In the genomic region with DNA sequence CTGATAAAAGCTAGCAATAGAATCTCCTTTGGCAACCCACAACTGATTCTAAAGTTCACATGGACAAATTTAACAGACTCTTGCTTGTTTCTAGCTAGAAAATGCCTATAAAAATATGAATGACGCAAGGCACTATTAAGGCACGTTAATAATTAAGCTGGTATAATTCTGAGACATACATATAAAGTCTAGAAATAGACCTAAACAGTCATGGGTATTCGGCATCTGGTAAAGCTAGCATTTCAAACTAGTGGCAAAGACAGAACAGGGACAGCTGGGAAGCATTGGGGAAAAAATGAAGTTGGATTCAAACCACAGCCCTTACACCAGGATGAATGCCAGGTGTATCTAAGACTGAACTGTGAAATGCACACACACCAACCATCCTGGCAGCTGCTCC, we compare ENCODE assay signal across 30 cellular contexts. TPM values are rescaled to one million over a fixed set of nuclear protein-coding genes. Genes with fewer than 3 reads are reported as not detected.
DNase-seq lines count a peak whose midpoint lies in the region; ATAC-seq and TF ChIP-seq lines count a peak whose summit lies in the region.
"Had no signal": no experiment of that assay in that cellular context is flagged by ENCODE, and none has a peak within 500 bp of the region (broad histone marks: within the 10 kb centered on the region; RNA-seq: fewer than 3 reads in every experiment).

No MANE protein-coding gene starts in this region.

- H3K27ac ChIP-seq in SJCRH30 (peak overlapping the region; percentile 73), transverse colon (peak overlapping the region; percentile 70 to 92 (median 83))
- H3K27ac ChIP-seq: GM23248, parathyroid adenoma had no signal

- peak; percentile 65 for ATAC-seq in left colon
- ATAC-seq in GM21367 (IDR thresholded peaks at IDR 0.05; ENCODE audit: unreplicated experiment) = no peak
- ATAC-seq: right cardiac atrium; stimulated activated memory B cell treated with anti-CD40 and anti-IgM and Interleukin-4, amounts not matched to agents 10 μg/mL and 1 μg/mL and 100 μg/mL, for 72 hours had no signal

- intact Hi-C loops in left colon (cut with DNase I, micrococcal nuclease) (no loop called here), transverse colon (cut with DNase I; ENCODE audit: low total_unique reads) (no loop called here)

- in situ Hi-C loops in transverse colon (cut with MboI; ENCODE audit: low pct_ligation_motif_present in 1 of 4, low pct_unique_long_range_greater_than_20kb in 1 of 4, low sequenced_read_pairs in 3 of 4) = no loop called here

- no peak for TF ChIP-seq CTCF in transverse colon (IDR thresholded peaks at IDR 0.05)

- H3K9me3 ChIP-seq in SJCRH30 (replicated peaks) = no peaks in the 10 kb centered on the region
- H3K9me3 ChIP-seq in transverse colon = no peaks in the 10 kb centered on the region
- H3K9me3 ChIP-seq: MG63 had no signal

- WGBS in transverse colon (ENCODE audit: low coverage in 1 of 2), 2 donors = 46 to 57% methylated on average over 3 of the region's 3 CpGs

- DNase-seq in DMS 273 (lab: John Stamatoyannopoulos, UW; ENCODE audit: unreplicated experiment) (peak; percentile 25), DMS 273 treated with DMSO at 0.1 percent for 48 hours (lab: John Stamatoyannopoulos, UW) (no peak), SJCRH30 (peak; percentile 65 to 85), left colon (no peak), transverse colon (no peak)
- no peak for DNase-seq in activated CD4-positive, alpha-beta T cell treated with anti-CD3 and anti-CD28 coated beads, Interleukin-2, amount 50 U/mL, for 1 hour
- DNase-seq in activated effector memory CD4-positive, alpha-beta T cell treated with Interleukin-2 at 50 U/mL for 16 hours = no peak
- DNase-seq: activated CD4-positive, alpha-beta T cell treated with anti-CD3 and anti-CD28 coated beads, Interleukin-2, amount 10 ng/mL, durations not matched to agents 24 days and 14 days; activated naive CD4-positive, alpha-beta T cell; activated T-cell treated with anti-CD3 and anti-CD28 coated beads, Interleukin-2, amount 50 U/mL, for 48 hours; AML-193; CD4-positive, alpha-beta memory T cell; GM23248; HFFc6; MG63; midbrain; NCI-H2081 treated with DMSO at 0.1 percent for 48 hours; NCI-H446 treated with DMSO at 0.1 percent for 48 hours; nephron progenitor cell; NK-92 treated with Interleukin-12 subunit alpha and Interleukin-12 subunit beta, amount 100 ng/mL, for 24 hours; right cardiac atrium; SHP77; stimulated activated CD4-positive, alpha-beta T cell treated with anti-CD3 and anti-CD28 coated beads, Interleukin-4, amount 100 ng/mL, for 4 hours; substantia nigra; T-helper 9 cell had no signal

- peaks cover 16% of the 10 kb centered on the region for H3K4me1 ChIP-seq in SJCRH30
- H3K4me1 ChIP-seq in transverse colon = peaks cover 13 to 42% (median 31%) of the 10 kb centered on the region in 4 donors
- H3K4me1 ChIP-seq: parathyroid adenoma had no signal

- peak; percentile 39 for TF ChIP-seq POLR2A in transverse colon (IDR thresholded peaks at IDR 0.05)

- H3K36me3 ChIP-seq in SJCRH30 (no peaks in the 10 kb centered on the region), transverse colon (no peaks in the 10 kb centered on the region)
- H3K36me3 ChIP-seq: MG63 had no signal

- H3K27me3 ChIP-seq in SJCRH30 = no peaks in the 10 kb centered on the region
- no peaks in the 10 kb centered on the region for H3K27me3 ChIP-seq in transverse colon
- H3K27me3 ChIP-seq: MG63 had no signal

- TF ChIP-seq EP300 in transverse colon (IDR thresholded peaks at IDR 0.05; ENCODE audit: low read depth) = no peak

- H3K4me3 ChIP-seq in SJCRH30 = peak overlapping the region; percentile 3; the same call in 1 of the 2 replicates
- peak overlapping the region in 1 of 4 donors; percentile 15 for H3K4me3 ChIP-seq in transverse colon
- H3K4me3 ChIP-seq: GM23248, MG63 had no signal

RNA-seq across cellular contexts. Expression of gene ZFP62, which starts 5.2 kb away (rescaled TPM):
- 31.5 and 43.1 TPM in 2 replicates for total RNA-seq in SJCRH30 (2014; rRNA removed; shearing (Covaris generic))
- total RNA-seq in left colon (10 to 100 TPM; 32.0 to 35.8 TPM), transverse colon (10 to 100 TPM in 3 of 4 donors, 1 to 10 TPM in 1; 4.1 to 35.7 (median 26.9) TPM)

RNA-seq across cellular contexts. Expression of gene BTNL8, which starts 32.7 kb away (rescaled TPM):
- total RNA-seq in SJCRH30 (2014; rRNA removed; shearing (Covaris generic)) = not detected in 2 replicates
- total RNA-seq in left colon = 100 to 1,000 TPM in 1 of 2 donors, 10 to 100 TPM in 1; 33.0 to 134 TPM
- total RNA-seq in transverse colon = 100 to 1,000 TPM in 1 of 4 donors, 10 to 100 TPM in 3; 19.7 to 156 (median 59.0) TPM
- total RNA-seq: activated CD4-positive, alpha-beta T cell treated with anti-CD3 and anti-CD28 coated beads, Interleukin-2, amount 10 ng/mL, durations not matched to agents 24 days and 14 days; CD4-positive, alpha-beta memory T cell; cerebellum; glomerular endothelial cell; GM23248; HFFc6 had no signal

Comparison
In these comparisons a context has a peak if more than half of its experiments do, and no peak if none do; other contexts are left out.
1. DNase-seq: peak in DMS 273 (single experiment) and SJCRH30 (2 of 2); none in DMS 273 treated with DMSO at 0.1 percent for 48 hours (single experiment), left colon (0 of 2), transverse colon (single experiment), activated CD4-positive, alpha-beta T cell treated with anti-CD3 and anti-CD28 coated beads, Interleukin-2, amount 50 U/mL, for 1 hour (single experiment) and activated effector memory CD4-positive, alpha-beta T cell treated with Interleukin-2 at 50 U/mL for 16 hours (single experiment).
2. RNA of gene BTNL8, which starts 32.7 kb away (total RNA-seq): 33.0 to 134 TPM in left colon and 19.7 to 156 TPM in transverse colon; not detected in SJCRH30; every median in the first group is over 10 times any median in the second.